ENCODE assay signal across 1 cellular context in the genomic region with DNA sequence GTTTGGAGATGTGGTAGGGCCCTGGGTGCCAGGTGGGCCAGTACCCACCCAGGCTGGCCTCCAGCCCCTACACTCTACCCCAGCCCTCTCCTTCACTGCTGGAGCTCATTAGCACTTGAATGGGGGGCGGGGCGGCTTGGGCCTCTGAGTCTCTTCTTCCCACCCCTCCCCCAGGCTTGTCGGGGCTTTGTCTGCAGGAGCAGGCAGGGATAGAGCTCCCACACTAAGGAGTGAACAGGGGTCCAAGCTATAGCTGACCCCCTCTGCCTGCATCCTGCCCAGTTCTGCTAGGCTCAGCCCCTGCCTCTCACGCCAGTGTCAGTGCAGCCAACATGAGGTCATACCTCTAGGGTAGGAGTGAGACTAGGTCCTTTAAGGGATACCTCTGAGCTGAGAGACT.
TF ChIP-seq lines count a peak whose summit lies in the region.

No MANE protein-coding gene starts in this region.

TF ChIP-seq in H1, 55 proteins besides CTCF, POLR2A, EP300 and RAD21:
- peak; percentile 83 for TF ChIP-seq ASH2L (IDR thresholded peaks at IDR 0.05; ENCODE audit: low read length)
- peak; percentile 57; the same call in 1 of the 2 replicates for TF ChIP-seq TAF1 (IDR thresholded peaks at IDR 0.05; ENCODE audit: low read depth, low read length)
- TF ChIP-seq SP4 (IDR thresholded peaks at IDR 0.05; ENCODE audit: low read length) = 0 out of 2 replicates have a peak, but pooled peaks have one; percentile 57
- peak; percentile 70; the same call in 1 of the 2 replicates for TF ChIP-seq POU5F1 (IDR thresholded peaks at IDR 0.05; ENCODE audit: low read depth, low read length)
- TF ChIP-seq POLR2AphosphoS5 (IDR thresholded peaks at IDR 0.05; ENCODE audit: low read depth, low read length) = no peak; the same call in 1 of the 2 replicates
- TF ChIP-seq GTF2F1 (IDR thresholded peaks at IDR 0.05; ENCODE audit: borderline replicate concordance, low read depth, low read length) = no peak
- TF ChIP-seq TCF12 (IDR thresholded peaks at IDR 0.05; ENCODE audit: low read depth, low read length) = 0 out of 2 replicates have a peak, but pooled peaks have one; percentile 48
- peak; percentile 18 for TF ChIP-seq NANOG (IDR thresholded peaks at IDR 0.05; ENCODE audit: insufficient read depth, low read depth, low read length, poor library complexity, severe bottlenecking)
- TF ChIP-seq RNF2 (IDR thresholded peaks at IDR 0.05; ENCODE audit: borderline replicate concordance, low read depth, low read length, missing control alignments, poor library complexity, severe bottlenecking) = no peak
- TF ChIP-seq RBBP5 (IDR thresholded peaks at IDR 0.05; ENCODE audit: borderline replicate concordance, low read depth, low read length) = peak; percentile 91
- TF ChIP-seq TAF7 (optimal IDR thresholded peaks at IDR 0.05; ENCODE audit: borderline replicate concordance, low read depth, low read length) = no peak
- no peak for TF ChIP-seq NRF1 (IDR thresholded peaks at IDR 0.05; ENCODE audit: low read depth, low read length)
- no peak for TF ChIP-seq SIX5 (IDR thresholded peaks at IDR 0.05; ENCODE audit: low read depth, low read length)
- peak; percentile 46 for TF ChIP-seq CTBP2 (IDR thresholded peaks at IDR 0.05; ENCODE audit: borderline replicate concordance, insufficient read depth, insufficient read length, low read length)
- peak; percentile 11; the same call in 1 of the 2 replicates for TF ChIP-seq KDM1A (IDR thresholded peaks at IDR 0.05; ENCODE audit: borderline replicate concordance, low read length)
- TF ChIP-seq GABPA (IDR thresholded peaks at IDR 0.05; ENCODE audit: borderline replicate concordance, insufficient read depth, low read length) = 0 out of 2 replicates have a peak, but pooled peaks have one; percentile 15
- peak; percentile 32 to 64; a peak in 2 of 4 replicates for TF ChIP-seq SIN3A (conservative IDR thresholded peaks at IDR 0.05 in 1 of 2, IDR thresholded peaks at IDR 0.05 in 1 of 2; ENCODE audit: low read depth in 1 of 2, low read length in 2 of 2)
- TF ChIP-seq CHD2 (IDR thresholded peaks at IDR 0.05; ENCODE audit: low read length) = 0 out of 2 replicates have a peak, but pooled peaks have one; percentile 8
- TF ChIP-seq RXRA (IDR thresholded peaks at IDR 0.05; ENCODE audit: insufficient read depth, low read depth, low read length) = 0 out of 2 replicates have a peak, but pooled peaks have one; percentile 68
- TF ChIP-seq CBX5 (IDR thresholded peaks at IDR 0.05; ENCODE audit: low read depth, low read length) = no peak
- TF ChIP-seq, protein P1, sequence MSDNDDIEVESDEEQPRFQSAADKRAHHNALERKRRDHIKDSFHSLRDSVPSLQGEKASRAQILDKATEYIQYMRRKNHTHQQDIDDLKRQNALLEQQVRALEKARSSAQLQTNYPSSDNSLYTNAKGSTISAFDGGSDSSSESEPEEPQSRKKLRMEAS (IDR thresholded peaks at IDR 0.05) = no peak
- no peak for TF ChIP-seq PHF8 (conservative IDR thresholded peaks at IDR 0.05; ENCODE audit: low read depth, low read length)
- TF ChIP-seq SP1 (IDR thresholded peaks at IDR 0.05; ENCODE audit: low read depth, low read length) = peak; percentile 85
